Comparison of ENCODE assay signal across 8 cellular contexts in the genomic region with DNA sequence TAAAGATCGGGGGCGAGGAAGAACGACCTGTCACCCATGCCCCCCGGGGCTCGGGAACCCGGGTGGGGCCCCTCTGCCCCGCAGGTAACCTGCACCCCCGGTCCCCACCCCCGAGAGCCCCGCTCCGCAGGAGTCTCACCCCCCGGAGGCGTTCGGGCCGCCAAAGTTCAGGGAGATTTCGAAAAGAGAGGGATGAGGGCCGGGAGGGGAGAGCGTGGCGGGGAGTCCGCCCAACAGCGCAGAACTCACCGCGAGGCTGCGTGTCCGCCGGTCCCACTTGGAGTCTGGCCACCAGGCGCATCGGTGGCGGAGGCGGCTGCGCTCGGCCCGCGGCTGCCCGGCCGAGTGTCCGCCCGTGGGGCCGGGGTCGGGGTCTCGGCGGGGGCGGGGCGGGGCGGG. TPM values are rescaled to one million over a fixed set of nuclear protein-coding genes. Genes with fewer than 3 reads are reported as not detected.
DNase-seq lines count a peak whose midpoint lies in the region; ATAC-seq and TF ChIP-seq lines count a peak whose summit lies in the region.

A gene (minus strand): TSS at position 347 of the 399 bp plus-strand sequence. CDS start 2,447 bp downstream, outside the sequence.

- peak; percentile 61 for DNase-seq in EL
- no peak for DNase-seq in Jurkat, Clone E6-1 (ENCODE audit: low read depth, low spot score)
- DNase-seq in activated CD8-positive, alpha-beta T cell treated with anti-CD3 and anti-CD28 coated beads for 36 hours, result peak; percentile 69
- no peak for DNase-seq in fibroblast of the aortic adventitia (ENCODE audit: low read depth)
- DNase-seq in neuronal stem cell (ENCODE audit: low spot score), result no peak
- DNase-seq in GM10266 (ENCODE audit: extremely low spot score), result no peak
- DNase-seq in D341Med (ENCODE audit: low spot score), result no peak

- peak within 1 kb of the TSS; percentile 59 for H3K14ac ChIP-seq in neuronal stem cell (ENCODE audit: low read length)

- H2BK5ac ChIP-seq in neuronal stem cell (ENCODE audit: low read length), result no peak within 1 kb of the TSS

- peaks cover 11% of the 10 kb centered on the region in 2 donors for H3K4me1 ChIP-seq in neuronal stem cell (ENCODE audit: control insufficient read depth in 2 of 2, insufficient read depth in 1 of 2, low read depth in 1 of 2, low read length in 2 of 2)

- peak within 1 kb of the TSS; percentile 96 for H3K4me2 ChIP-seq in neuronal stem cell (ENCODE audit: insufficient read depth, low read length, poor library complexity, severe bottlenecking)

- H3K9ac ChIP-seq in neuronal stem cell (ENCODE audit: low read depth, low read length, poor library complexity), result peak within 1 kb of the TSS; percentile 82

- CTCF ChIA-PET in activated CD8-positive, alpha-beta T cell treated with anti-CD3 and anti-CD28 coated beads for 36 hours (lab: Charles Lee), result interaction anchor here (1.5 to 4.4 kb wide), 2 partner anchors 12 to 55 kb away, joined by 3 to 30 read pairs; no protein-coding TSS in a partner anchor

- peaks cover 11 to 31% of the 10 kb centered on the region in 2 donors for H3K36me3 ChIP-seq in neuronal stem cell (replicated peaks in 1 of 2; ENCODE audit: control insufficient read depth in 2 of 2, insufficient read depth in 2 of 2, low read length in 2 of 2)

- POLR2A ChIA-PET in activated CD8-positive, alpha-beta T cell treated with anti-CD3 and anti-CD28 coated beads for 36 hours (lab: Charles Lee), result interaction anchor here (1.1 to 67.1 kb wide), 6 partner anchors 13 to 83 kb away, joined by 3 to 2439 read pairs (median 6); a partner anchor contains a TSS

- peak within 1 kb of the TSS; percentile 14 for H3K4ac ChIP-seq in neuronal stem cell (ENCODE audit: low read length)

- peak within 1 kb of the TSS; percentile 94 for H3K27ac Mint-ChIP-seq in activated CD8-positive, alpha-beta T cell treated with anti-CD3 and anti-CD28 coated beads for 36 hours

- no peaks in the 10 kb centered on the region for H3K79me1 ChIP-seq in neuronal stem cell (ENCODE audit: low read depth, low read length)

- peaks cover 58% of the 10 kb centered on the region for H3K36me3 Mint-ChIP-seq in activated CD8-positive, alpha-beta T cell treated with anti-CD3 and anti-CD28 coated beads for 36 hours (ENCODE audit: low read depth)

- H3K9me3 Mint-ChIP-seq in activated CD8-positive, alpha-beta T cell treated with anti-CD3 and anti-CD28 coated beads for 36 hours, result no peaks in the 10 kb centered on the region

- peak within 1 kb of the TSS; percentile 64 for H2BK12ac ChIP-seq in neuronal stem cell (ENCODE audit: low read length)

- H3K18ac ChIP-seq in neuronal stem cell (ENCODE audit: low read length), result peak within 1 kb of the TSS; percentile 95

- peak within 1 kb of the TSS; percentile 8 for H2AK5ac ChIP-seq in neuronal stem cell (ENCODE audit: low read depth, low read length)

- peaks cover 77% of the 10 kb centered on the region for H3K4me1 Mint-ChIP-seq in activated CD8-positive, alpha-beta T cell treated with anti-CD3 and anti-CD28 coated beads for 36 hours (ENCODE audit: low read depth)

- H4K91ac ChIP-seq in neuronal stem cell (ENCODE audit: low read depth, low read length, poor library complexity), result no peak within 1 kb of the TSS

- no peak within 1 kb of the TSS for H4K8ac ChIP-seq in neuronal stem cell (ENCODE audit: low read depth, low read length)

- H3K4me3 ChIP-seq in Jurkat, Clone E6-1 (ENCODE audit: low read length), result peak within 1 kb of the TSS; percentile 99
- H3K4me3 ChIP-seq in fibroblast of the aortic adventitia (ENCODE audit: low read depth, low read length), result peak within 1 kb of the TSS; percentile 77
- peak within 1 kb of the TSS; percentile 85 to 94 for H3K4me3 ChIP-seq in neuronal stem cell (ENCODE audit: low read length in 2 of 2)

- H2BK15ac ChIP-seq in neuronal stem cell (ENCODE audit: low read length), result peak within 1 kb of the TSS; percentile 96

- no peaks in the 10 kb centered on the region for H3K9me3 ChIP-seq in neuronal stem cell (replicated peaks in 1 of 2; ENCODE audit: control insufficient read depth in 2 of 2, insufficient read depth in 1 of 2, low read depth in 1 of 2, low read length in 2 of 2)

- H3K27me3 Mint-ChIP-seq in activated CD8-positive, alpha-beta T cell treated with anti-CD3 and anti-CD28 coated beads for 36 hours, result no peaks in the 10 kb centered on the region

- H3K27ac ChIP-seq in neuronal stem cell (replicated peaks; ENCODE audit: low read length), result peak within 1 kb of the TSS; percentile 63

- peaks cover 0 to 3% (median 2%) of the 10 kb centered on the region in 3 experiments for H3K27me3 ChIP-seq in neuronal stem cell (ENCODE audit: control insufficient read depth in 3 of 3, insufficient read depth in 3 of 3, low read depth in 1 of 3, low read length in 3 of 3)

- TF ChIP-seq CTCF in activated CD8-positive, alpha-beta T cell treated with anti-CD3 and anti-CD28 coated beads for 36 hours (IDR thresholded peaks at IDR 0.05), result no peak
- TF ChIP-seq CTCF in fibroblast of the aortic adventitia (IDR thresholded peaks at IDR 0.05; ENCODE audit: insufficient read depth, low read length), result no peak
- TF ChIP-seq CTCF in GM10266 (IDR thresholded peaks at IDR 0.05; ENCODE audit: control insufficient read depth, insufficient read depth, low read depth, missing control alignments), result no peak

- intact Hi-C loops in activated CD8-positive, alpha-beta T cell treated with anti-CD3 and anti-CD28 coated beads for 36 hours (cut with micrococcal nuclease), result loop anchor here (2.0 to 5.0 kb wide), 3 partner anchors 16 to 120 kb away; a partner anchor contains a TSS

- H3K4me3 Mint-ChIP-seq in activated CD8-positive, alpha-beta T cell treated with anti-CD3 and anti-CD28 coated beads for 36 hours, result peak within 1 kb of the TSS; percentile 91

- peak within 1 kb of the TSS; percentile 96 for H3K23ac ChIP-seq in neuronal stem cell (ENCODE audit: low read depth, low read length, poor library complexity)

- no CpG with 5 or more reads among the region's 45 CpGs for WGBS in neuronal stem cell (ENCODE audit: extremely low coverage in 2 of 2, insufficient read length in 2 of 2, insufficient replicate concordance in 1 of 2), 2 donors

- peak within 1 kb of the TSS; percentile 56 for H2BK120ac ChIP-seq in neuronal stem cell (ENCODE audit: low read depth, low read length)

- peak; percentile 0 for ATAC-seq in GM21367 (IDR thresholded peaks at IDR 0.05; ENCODE audit: unreplicated experiment)
- peak; percentile 25 for ATAC-seq in activated CD8-positive, alpha-beta T cell treated with anti-CD3 and anti-CD28 coated beads for 36 hours

- peak within 1 kb of the TSS; percentile 94 for H2AFZ ChIP-seq in neuronal stem cell (ENCODE audit: low read length)

RNA-seq across cellular contexts. Expression of the gene that starts here (rescaled TPM):
- polyA plus RNA-seq in Jurkat, Clone E6-1 (2012; ENCODE audit: insufficient read depth, insufficient read length), result 108 TPM
- total RNA-seq in activated CD8-positive, alpha-beta T cell treated with anti-CD3 and anti-CD28 coated beads for 36 hours, result 100 to 1,000 TPM; 210 to 216 TPM
- 10.2 and 55.7 TPM in 2 replicates for total RNA-seq in fibroblast of the aortic adventitia (ENCODE audit: low replicate concordance)
- polyA plus RNA-seq in neuronal stem cell (2013, experiment 1 of 2), result 24.6 TPM
- 23.4 TPM for polyA plus RNA-seq in neuronal stem cell (2013, experiment 2 of 2)

Comparison
In these comparisons a context has a peak if more than half of its experiments do, and no peak if none do; other contexts are left out.
1. DNase-seq: peak in EL (single experiment) and activated CD8-positive, alpha-beta T cell treated with anti-CD3 and anti-CD28 coated beads for 36 hours (single experiment); none in Jurkat, Clone E6-1 (single experiment), fibroblast of the aortic adventitia (single experiment), neuronal stem cell (single experiment), GM10266 (single experiment) and D341Med (single experiment).
2. Peak in every context shown above with its lines, with median percentiles within 50 percentile points of each other: H3K4me3 ChIP-seq.